ENCODE assay signal across 9 cellular contexts in the genomic region with DNA sequence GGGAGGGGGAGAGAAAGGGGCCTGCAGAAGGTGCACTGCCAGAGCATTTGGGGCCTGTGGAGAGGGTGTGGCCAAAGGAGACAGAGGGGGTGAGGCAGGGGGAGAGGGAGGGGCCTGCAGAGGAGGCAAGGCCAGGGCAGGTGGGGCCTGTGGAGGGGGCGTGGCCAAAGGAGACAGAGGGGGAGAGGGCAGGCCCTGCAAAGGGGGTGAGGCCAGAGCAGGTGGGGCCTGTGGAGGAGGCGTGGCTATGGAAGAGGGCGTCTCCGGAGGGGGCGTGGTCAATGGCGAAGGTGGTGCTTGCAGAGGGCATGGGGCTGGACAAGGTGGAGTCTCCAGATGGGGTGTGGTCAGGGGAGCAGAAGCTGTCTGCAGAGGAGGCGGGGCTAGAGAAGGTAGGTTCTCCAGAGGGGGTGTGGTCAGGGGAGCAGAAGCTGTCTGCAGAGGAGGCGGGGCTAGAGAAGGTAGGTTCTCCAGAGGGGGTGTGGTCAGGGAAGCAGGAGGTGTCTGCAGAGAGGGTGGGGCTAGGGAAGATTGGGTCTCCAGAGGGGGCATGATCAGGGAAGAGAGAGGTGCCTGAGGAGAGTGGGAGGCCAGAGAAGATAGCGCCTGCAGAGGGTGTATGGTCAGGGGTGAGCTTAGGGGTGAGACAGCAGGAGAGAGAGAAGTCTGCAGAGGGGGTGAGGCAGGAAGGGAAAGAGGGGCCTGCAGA. TPM values are rescaled to one million over a fixed set of nuclear protein-coding genes. Genes with fewer than 3 reads are reported as not detected.
DNase-seq lines count a peak whose midpoint lies in the region; ATAC-seq, FAIRE-seq and TF ChIP-seq lines count a peak whose summit lies in the region.
"Had no signal": no experiment of that assay in that cellular context is flagged by ENCODE, and none has a peak within 500 bp of the region (broad histone marks: within the 10 kb centered on the region; RNA-seq: fewer than 3 reads in every experiment).

No MANE protein-coding gene starts in this region.

- POLR2A ChIA-PET in HEK293 (lab: Yijun Ruan, JAX) = interaction anchor here (1.1 to 2.3 kb wide), 4 partner anchors 18 to 54 kb away, joined by 3 to 15 read pairs (median 4); a partner anchor contains a TSS

- H3K9me3 ChIP-seq in HEK293 (ENCODE audit: control insufficient read depth, insufficient read depth, low read depth, low read length) (no peaks in the 10 kb centered on the region), RWPE2 (ENCODE audit: severe bottlenecking) (no peaks in the 10 kb centered on the region), vagina (no peaks in the 10 kb centered on the region)

- CTCF ChIA-PET in HEK293 (lab: Yijun Ruan, JAX) = interaction anchor here (0.6 to 0.8 kb wide), 3 partner anchors 32 to 275 kb away, joined by 4 to 5 read pairs (median 4); a partner anchor contains a TSS

- ATAC-seq in RWPE2 (ENCODE audit: low read depth) = peak; percentile 20
- ATAC-seq in HG03432 (IDR thresholded peaks at IDR 0.05; ENCODE audit: unreplicated experiment) = no peak

- TF ChIP-seq CTCF in HEK293 (tag by site-specific recombination; IDR thresholded peaks at IDR 0.05) (no peak), RWPE2 (IDR thresholded peaks at IDR 0.05; ENCODE audit: poor library complexity, severe bottlenecking) (no peak), vagina (IDR thresholded peaks at IDR 0.05) (no peak)

- intact Hi-C loops in vagina (cut with DNase I) = no loop called here

- no peak for TF ChIP-seq POLR2A in vagina (IDR thresholded peaks at IDR 0.05)

- H3K4me3 ChIP-seq in HEK293 (ENCODE audit: low read depth, low read length) (no peak overlapping the region), RWPE2 (ENCODE audit: severe bottlenecking) (no peak overlapping the region), vagina (no peak overlapping the region)

- peaks cover 6% of the 10 kb centered on the region for H3K27me3 ChIP-seq in RWPE2 (ENCODE audit: insufficient read depth, poor library complexity, severe bottlenecking)
- H3K27me3 ChIP-seq in layer of hippocampus (ENCODE audit: control insufficient read depth, insufficient read depth, low read length) = peaks cover 6% of the 10 kb centered on the region
- no peaks in the 10 kb centered on the region for H3K27me3 ChIP-seq in vagina

- H3K4me1 ChIP-seq in HEK293 (ENCODE audit: control insufficient read depth, insufficient read depth, low read length) = peaks cover 6% of the 10 kb centered on the region
- peaks cover 3% of the 10 kb centered on the region for H3K4me1 ChIP-seq in RWPE2 (ENCODE audit: insufficient read depth, poor library complexity, severe bottlenecking)
- peaks cover 60% of the 10 kb centered on the region for H3K4me1 ChIP-seq in vagina

- no peaks in the 10 kb centered on the region for H3K36me3 ChIP-seq in HEK293 (ENCODE audit: control insufficient read depth in 2 of 2, insufficient read depth in 1 of 2, low read length in 2 of 2)
- H3K36me3 ChIP-seq in RWPE2 (ENCODE audit: low read depth) = no peaks in the 10 kb centered on the region
- no peaks in the 10 kb centered on the region for H3K36me3 ChIP-seq in vagina

- DNase-seq in CMK (ENCODE audit: low read depth) (peak; percentile 97), RWPE2 (ENCODE audit: low spot score) (peak; percentile 93), amniotic epithelial cell (ENCODE audit: low read depth) (peak; percentile 35), urothelium cell line (ENCODE audit: low spot score) (peak; percentile 35), vagina (ENCODE audit: extremely low spot score in 2 of 2) (no peak)

- H3K27ac ChIP-seq in HEK293 (ENCODE audit: extremely low read depth, low read depth, low read length) (no peak overlapping the region), RWPE2 (ENCODE audit: poor library complexity, severe bottlenecking) (peak overlapping the region; percentile 58), layer of hippocampus (ENCODE audit: low read depth, low read length) (peak overlapping the region; percentile 65), vagina (no peak overlapping the region)

- FAIRE-seq in urothelium cell line (lab: Jason Lieb, UNC) = no peak

TF ChIP-seq in HEK293, 187 proteins besides CTCF, POLR2A, EP300 and RAD21 (continues in another document):
- no peak for TF ChIP-seq ZNF596 (tag by site-specific recombination; IDR thresholded peaks at IDR 0.05)
- no peak for TF ChIP-seq ZSCAN23 (tag by site-specific recombination; IDR thresholded peaks at IDR 0.05)
- TF ChIP-seq RBAK (tag by site-specific recombination; IDR thresholded peaks at IDR 0.05) = no peak
- TF ChIP-seq, protein P1, sequence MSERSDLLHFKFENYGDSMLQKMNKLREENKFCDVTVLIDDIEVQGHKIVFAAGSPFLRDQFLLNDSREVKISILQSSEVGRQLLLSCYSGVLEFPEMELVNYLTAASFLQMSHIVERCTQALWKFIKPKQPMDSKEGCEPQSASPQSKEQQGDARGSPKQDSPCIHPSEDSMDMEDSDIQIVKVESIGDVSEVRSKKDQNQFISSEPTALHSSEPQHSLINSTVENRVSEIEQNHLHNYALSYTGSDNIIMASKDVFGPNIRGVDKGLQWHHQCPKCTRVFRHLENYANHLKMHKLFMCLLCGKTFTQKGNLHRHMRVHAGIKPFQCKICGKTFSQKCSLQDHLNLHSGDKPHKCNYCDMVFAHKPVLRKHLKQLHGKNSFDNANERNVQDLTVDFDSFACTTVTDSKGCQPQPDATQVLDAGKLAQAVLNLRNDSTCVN (tag by site-specific recombination; optimal IDR thresholded peaks at IDR 0.05) = no peak
- TF ChIP-seq, protein P2, sequence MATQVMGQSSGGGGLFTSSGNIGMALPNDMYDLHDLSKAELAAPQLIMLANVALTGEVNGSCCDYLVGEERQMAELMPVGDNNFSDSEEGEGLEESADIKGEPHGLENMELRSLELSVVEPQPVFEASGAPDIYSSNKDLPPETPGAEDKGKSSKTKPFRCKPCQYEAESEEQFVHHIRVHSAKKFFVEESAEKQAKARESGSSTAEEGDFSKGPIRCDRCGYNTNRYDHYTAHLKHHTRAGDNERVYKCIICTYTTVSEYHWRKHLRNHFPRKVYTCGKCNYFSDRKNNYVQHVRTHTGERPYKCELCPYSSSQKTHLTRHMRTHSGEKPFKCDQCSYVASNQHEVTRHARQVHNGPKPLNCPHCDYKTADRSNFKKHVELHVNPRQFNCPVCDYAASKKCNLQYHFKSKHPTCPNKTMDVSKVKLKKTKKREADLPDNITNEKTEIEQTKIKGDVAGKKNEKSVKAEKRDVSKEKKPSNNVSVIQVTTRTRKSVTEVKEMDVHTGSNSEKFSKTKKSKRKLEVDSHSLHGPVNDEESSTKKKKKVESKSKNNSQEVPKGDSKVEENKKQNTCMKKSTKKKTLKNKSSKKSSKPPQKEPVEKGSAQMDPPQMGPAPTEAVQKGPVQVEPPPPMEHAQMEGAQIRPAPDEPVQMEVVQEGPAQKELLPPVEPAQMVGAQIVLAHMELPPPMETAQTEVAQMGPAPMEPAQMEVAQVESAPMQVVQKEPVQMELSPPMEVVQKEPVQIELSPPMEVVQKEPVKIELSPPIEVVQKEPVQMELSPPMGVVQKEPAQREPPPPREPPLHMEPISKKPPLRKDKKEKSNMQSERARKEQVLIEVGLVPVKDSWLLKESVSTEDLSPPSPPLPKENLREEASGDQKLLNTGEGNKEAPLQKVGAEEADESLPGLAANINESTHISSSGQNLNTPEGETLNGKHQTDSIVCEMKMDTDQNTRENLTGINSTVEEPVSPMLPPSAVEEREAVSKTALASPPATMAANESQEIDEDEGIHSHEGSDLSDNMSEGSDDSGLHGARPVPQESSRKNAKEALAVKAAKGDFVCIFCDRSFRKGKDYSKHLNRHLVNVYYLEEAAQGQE (tag by site-specific recombination; IDR thresholded peaks at IDR 0.05) = no peak
- TF ChIP-seq, protein P3, sequence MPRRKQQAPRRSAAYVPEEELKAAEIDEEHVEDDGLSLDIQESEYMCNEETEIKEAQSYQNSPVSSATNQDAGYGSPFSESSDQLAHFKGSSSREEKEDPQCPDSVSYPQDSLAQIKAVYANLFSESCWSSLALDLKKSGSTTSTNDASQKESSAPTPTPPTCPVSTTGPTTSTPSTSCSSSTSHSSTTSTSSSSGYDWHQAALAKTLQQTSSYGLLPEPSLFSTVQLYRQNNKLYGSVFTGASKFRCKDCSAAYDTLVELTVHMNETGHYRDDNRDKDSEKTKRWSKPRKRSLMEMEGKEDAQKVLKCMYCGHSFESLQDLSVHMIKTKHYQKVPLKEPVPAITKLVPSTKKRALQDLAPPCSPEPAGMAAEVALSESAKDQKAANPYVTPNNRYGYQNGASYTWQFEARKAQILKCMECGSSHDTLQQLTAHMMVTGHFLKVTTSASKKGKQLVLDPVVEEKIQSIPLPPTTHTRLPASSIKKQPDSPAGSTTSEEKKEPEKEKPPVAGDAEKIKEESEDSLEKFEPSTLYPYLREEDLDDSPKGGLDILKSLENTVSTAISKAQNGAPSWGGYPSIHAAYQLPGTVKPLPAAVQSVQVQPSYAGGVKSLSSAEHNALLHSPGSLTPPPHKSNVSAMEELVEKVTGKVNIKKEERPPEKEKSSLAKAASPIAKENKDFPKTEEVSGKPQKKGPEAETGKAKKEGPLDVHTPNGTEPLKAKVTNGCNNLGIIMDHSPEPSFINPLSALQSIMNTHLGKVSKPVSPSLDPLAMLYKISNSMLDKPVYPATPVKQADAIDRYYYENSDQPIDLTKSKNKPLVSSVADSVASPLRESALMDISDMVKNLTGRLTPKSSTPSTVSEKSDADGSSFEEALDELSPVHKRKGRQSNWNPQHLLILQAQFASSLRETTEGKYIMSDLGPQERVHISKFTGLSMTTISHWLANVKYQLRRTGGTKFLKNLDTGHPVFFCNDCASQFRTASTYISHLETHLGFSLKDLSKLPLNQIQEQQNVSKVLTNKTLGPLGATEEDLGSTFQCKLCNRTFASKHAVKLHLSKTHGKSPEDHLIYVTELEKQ (tag by site-specific recombination; IDR thresholded peaks at IDR 0.05; ENCODE audit: borderline replicate concordance) = no peak
- peak; percentile 58 for TF ChIP-seq SP2 (tag by site-specific recombination; IDR thresholded peaks at IDR 0.05)
- no peak for TF ChIP-seq ZNF146 (tag by site-specific recombination; IDR thresholded peaks at IDR 0.05)
- no peak for TF ChIP-seq ZNF112 (tag by site-specific recombination; IDR thresholded peaks at IDR 0.05)
- TF ChIP-seq, protein P4, sequence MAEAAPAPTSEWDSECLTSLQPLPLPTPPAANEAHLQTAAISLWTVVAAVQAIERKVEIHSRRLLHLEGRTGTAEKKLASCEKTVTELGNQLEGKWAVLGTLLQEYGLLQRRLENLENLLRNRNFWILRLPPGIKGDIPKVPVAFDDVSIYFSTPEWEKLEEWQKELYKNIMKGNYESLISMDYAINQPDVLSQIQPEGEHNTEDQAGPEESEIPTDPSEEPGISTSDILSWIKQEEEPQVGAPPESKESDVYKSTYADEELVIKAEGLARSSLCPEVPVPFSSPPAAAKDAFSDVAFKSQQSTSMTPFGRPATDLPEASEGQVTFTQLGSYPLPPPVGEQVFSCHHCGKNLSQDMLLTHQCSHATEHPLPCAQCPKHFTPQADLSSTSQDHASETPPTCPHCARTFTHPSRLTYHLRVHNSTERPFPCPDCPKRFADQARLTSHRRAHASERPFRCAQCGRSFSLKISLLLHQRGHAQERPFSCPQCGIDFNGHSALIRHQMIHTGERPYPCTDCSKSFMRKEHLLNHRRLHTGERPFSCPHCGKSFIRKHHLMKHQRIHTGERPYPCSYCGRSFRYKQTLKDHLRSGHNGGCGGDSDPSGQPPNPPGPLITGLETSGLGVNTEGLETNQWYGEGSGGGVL (tag by site-specific recombination; IDR thresholded peaks at IDR 0.05) = peak; percentile 28; the same call in 1 of the 2 replicates

RNA-seq across cellular contexts. Expression of a gene that starts 3.5 kb away (rescaled TPM):
- total RNA-seq in vagina = not detected
- total RNA-seq: liver had no signal

RNA-seq across cellular contexts. Expression of a gene that starts 17.6 kb away (rescaled TPM):
- total RNA-seq in vagina = 6.6 TPM

RNA-seq across cellular contexts. Expression of a gene that starts 33.0 kb away (rescaled TPM):
- 26.8 TPM for total RNA-seq in vagina

RNA-seq across cellular contexts. Expression of a gene that starts 40.7 kb away (rescaled TPM):
- total RNA-seq in vagina = 17.2 TPM

RNA-seq across cellular contexts. Expression of a gene that starts 43.9 kb away (rescaled TPM):
- 1.5 TPM for total RNA-seq in vagina

Comparison
In these comparisons a context has a peak if more than half of its experiments do, and no peak if none do; other contexts are left out.
1. DNase-seq: peak in CMK (single experiment), RWPE2 (single experiment), amniotic epithelial cell (single experiment) and urothelium cell line (single experiment); none in vagina (0 of 2).
2. H3K27ac ChIP-seq: peak in RWPE2 (single experiment) and layer of hippocampus (single experiment); none in HEK293 (single experiment) and vagina (single experiment).